8 cellular contexts compared by ENCODE assay signal in the genomic region with DNA sequence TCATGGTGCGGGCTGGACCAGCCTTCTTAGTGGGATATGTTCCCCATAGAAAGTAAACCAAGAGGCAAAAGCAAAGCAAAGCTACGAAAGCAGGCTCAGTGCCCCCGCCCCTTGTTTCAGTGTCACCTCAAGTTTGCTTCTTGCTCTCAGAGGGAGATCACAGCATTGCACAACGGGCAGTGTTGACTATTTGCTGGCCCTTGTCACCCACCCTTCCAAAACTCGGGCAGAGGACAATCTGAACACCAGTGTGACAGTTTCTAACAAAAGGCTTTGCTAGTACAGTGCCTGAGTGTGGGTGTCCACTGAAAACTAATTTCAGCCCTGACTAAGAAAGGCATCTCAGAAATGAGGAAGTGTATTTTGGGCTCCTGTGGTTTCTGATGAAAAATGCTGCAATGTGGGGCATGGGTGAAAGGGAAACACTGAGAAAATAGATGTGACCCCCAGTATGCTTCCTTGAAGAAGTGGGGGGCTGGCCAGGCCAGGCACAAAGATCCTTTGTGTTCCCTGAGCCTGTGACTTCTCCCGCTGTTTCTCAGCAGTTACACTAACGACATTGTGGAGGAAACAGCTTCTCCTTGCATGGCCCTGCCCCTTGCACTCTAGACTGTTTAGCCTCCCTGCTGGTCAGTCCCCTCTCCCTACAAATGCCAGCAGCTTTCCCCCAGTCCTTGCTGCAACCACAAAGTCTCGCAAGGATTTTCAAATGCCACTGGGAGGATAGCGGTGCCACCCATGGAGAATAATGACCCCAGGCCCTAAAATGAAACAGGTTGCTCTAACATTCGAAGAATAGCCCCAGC. TPM values are rescaled to one million over a fixed set of nuclear protein-coding genes. Genes with fewer than 3 reads are reported as not detected.
DNase-seq lines count a peak whose midpoint lies in the region; ATAC-seq and TF ChIP-seq lines count a peak whose summit lies in the region.

No MANE protein-coding gene starts in this region.

- no peaks in the 10 kb centered on the region for H3K36me3 ChIP-seq in left ventricle myocardium inferior
- H3K36me3 ChIP-seq in sigmoid colon: peaks cover 0 to 3% (median 0%) of the 10 kb centered on the region in 4 donors

- H3K27ac Mint-ChIP-seq in activated T-helper 17 cell treated with anti-CD3 and anti-CD28 coated beads, Interleukin-2, amount 50 U/mL, for 72 hours: no peak overlapping the region

- H3K4me3 Mint-ChIP-seq in activated T-helper 17 cell treated with anti-CD3 and anti-CD28 coated beads, Interleukin-2, amount 50 U/mL, for 72 hours: no peak overlapping the region

- H3K4me1 ChIP-seq in left ventricle myocardium inferior (peaks cover 43% of the 10 kb centered on the region), sigmoid colon (peaks cover 0 to 16% (median 6%) of the 10 kb centered on the region in 4 donors)

- TF ChIP-seq EP300 in sigmoid colon (IDR thresholded peaks at IDR 0.05): peak in 1 of 4 donors; percentile 56

- H3K9me3 Mint-ChIP-seq in activated T-helper 17 cell treated with anti-CD3 and anti-CD28 coated beads, Interleukin-2, amount 50 U/mL, for 72 hours: peaks cover 3% of the 10 kb centered on the region

- H3K4me3 ChIP-seq in left ventricle myocardium inferior (peak overlapping the region; percentile 4), sigmoid colon (no peak overlapping the region)

- 45 to 46% methylated on average over 10 of the region's 10 CpGs for WGBS in sigmoid colon, 2 donors

- H3K27ac ChIP-seq in left ventricle myocardium inferior (replicated peaks) (peak overlapping the region; percentile 81), sigmoid colon (peak overlapping the region; percentile 50 to 72 (median 68))

- intact Hi-C loops in left ventricle myocardium inferior (cut with micrococcal nuclease) (no loop called here), sigmoid colon (cut with DNase I) (no loop called here)

- no peaks in the 10 kb centered on the region for H3K4me1 Mint-ChIP-seq in activated T-helper 17 cell treated with anti-CD3 and anti-CD28 coated beads, Interleukin-2, amount 50 U/mL, for 72 hours

- H3K27me3 ChIP-seq in left ventricle myocardium inferior (ENCODE audit: low read depth) (no peaks in the 10 kb centered on the region), sigmoid colon (no peaks in the 10 kb centered on the region)

- no peaks in the 10 kb centered on the region for H3K36me3 Mint-ChIP-seq in activated T-helper 17 cell treated with anti-CD3 and anti-CD28 coated beads, Interleukin-2, amount 50 U/mL, for 72 hours (ENCODE audit: low read depth)

- TF ChIP-seq POLR2A in sigmoid colon (IDR thresholded peaks at IDR 0.05): no peak

- TF ChIP-seq CTCF in left ventricle myocardium inferior (IDR thresholded peaks at IDR 0.05; ENCODE audit: borderline replicate concordance): no peak
- no peak for TF ChIP-seq CTCF in sigmoid colon (IDR thresholded peaks at IDR 0.05)

- peak; percentile 75 for DNase-seq in GM04503 (ENCODE audit: low read depth)
- DNase-seq in HT1080 (ENCODE audit: low read depth): peak; percentile 70
- no peak for DNase-seq in left ventricle myocardium inferior
- DNase-seq in sigmoid colon: peak; percentile 76
- DNase-seq in NCI-H2081 treated with DMSO at 0.1 percent for 48 hours (lab: John Stamatoyannopoulos, UW): no peak
- no peak for DNase-seq in activated gamma-delta T cell (lab: John Stamatoyannopoulos, UW)

- H3K27me3 Mint-ChIP-seq in activated T-helper 17 cell treated with anti-CD3 and anti-CD28 coated beads, Interleukin-2, amount 50 U/mL, for 72 hours: no peaks in the 10 kb centered on the region

- ATAC-seq in GM21515 (IDR thresholded peaks at IDR 0.05; ENCODE audit: unreplicated experiment): peak; percentile 87
- ATAC-seq in activated T-helper 17 cell treated with anti-CD3 and anti-CD28 coated beads, Interleukin-2, amount 50 U/mL, for 72 hours (replicated peaks): peak; percentile 68

- no peaks in the 10 kb centered on the region for H3K9me3 ChIP-seq in left ventricle myocardium inferior (replicated peaks)
- H3K9me3 ChIP-seq in sigmoid colon: no peaks in the 10 kb centered on the region

RNA-seq across cellular contexts. Expression of gene KCNE1, which starts 33.3 kb away (rescaled TPM):
- total RNA-seq in HT1080 (2014; rRNA removed; shearing (Covaris generic)): not detected in 2 replicates
- polyA plus RNA-seq in HT1080 (2015; cell fraction: cytosol; rRNA removed): not detected in 2 replicates
- polyA plus RNA-seq in HT1080 (2015; cell fraction: nucleus; rRNA removed): 0.08 TPM in 1 of 2 replicates, not detected in the other
- under 1 TPM in 1 of 2 donors, not detected in 1; 0.15 TPM for total RNA-seq in activated T-helper 17 cell treated with anti-CD3 and anti-CD28 coated beads, Interleukin-2, amount 50 U/mL, for 72 hours
- total RNA-seq in left ventricle myocardium inferior (4.8 TPM), sigmoid colon (1 to 10 TPM; 1.8 to 7.2 (median 2.9) TPM)
- polyA plus RNA-seq in sigmoid colon: under 1 TPM in 2 of 3 donors, not detected in 1; 0.60 TPM

Comparison
In these comparisons a context has a peak if more than half of its experiments do, and no peak if none do; other contexts are left out.
1. DNase-seq: peak in GM04503 (single experiment), HT1080 (single experiment) and sigmoid colon (single experiment); none in left ventricle myocardium inferior (single experiment), NCI-H2081 treated with DMSO at 0.1 percent for 48 hours (single experiment) and activated gamma-delta T cell (single experiment).